In genomic region chr12:69161835-69162234, GRCh38 we compare ENCODE assay signal across 8 cellular contexts.
DNase-seq lines count a peak whose midpoint lies in the region; ATAC-seq, FAIRE-seq and TF ChIP-seq lines count a peak whose summit lies in the region.

No MANE protein-coding gene starts in this region.

- POLR2A ChIA-PET in activated B cell treated with CpG ODN at 0.5 μM for 24 hours (lab: Charles Lee) = no interaction called here

- H3K27ac Mint-ChIP-seq in activated B cell treated with CpG ODN at 0.5 μM for 24 hours = peak overlapping the region; percentile 48
- H3K27ac Mint-ChIP-seq in immature natural killer cell = no peak overlapping the region

- DNase-seq in NCI-H2196 (lab: John Stamatoyannopoulos, UW; ENCODE audit: unreplicated experiment) = peak; percentile 19
- DNase-seq in NCI-H2196 treated with DMSO at 0.1 percent for 48 hours (lab: John Stamatoyannopoulos, UW; ENCODE audit: unreplicated experiment) = no peak
- DNase-seq in activated B cell treated with CpG ODN at 0.5 μM for 24 hours = no peak
- peak; percentile 11 for DNase-seq in stimulated activated CD4-positive, alpha-beta T cell treated with anti-CD3 and anti-CD28 coated beads, Interleukin-12 subunit alpha, Interleukin-12 subunit beta, amount 100 ng/mL, for 4 hours
- DNase-seq in OCI-M2 (lab: John Stamatoyannopoulos, UW; ENCODE audit: unreplicated experiment) = no peak
- no peak for DNase-seq in D721Med (ENCODE audit: insufficient read length, low spot score)
- DNase-seq in immature natural killer cell = no peak

- H3K9me3 Mint-ChIP-seq in activated B cell treated with CpG ODN at 0.5 μM for 24 hours (no peaks in the 10 kb centered on the region), immature natural killer cell (no peaks in the 10 kb centered on the region)

- H3K27me3 Mint-ChIP-seq in activated B cell treated with CpG ODN at 0.5 μM for 24 hours (no peaks in the 10 kb centered on the region), immature natural killer cell (ENCODE audit: low read depth in 3 of 3) (peaks cover 0 to 5% (median 2%) of the 10 kb centered on the region in 3 donors)

- H3K4me3 Mint-ChIP-seq in activated B cell treated with CpG ODN at 0.5 μM for 24 hours = no peak overlapping the region
- no peak overlapping the region for H3K4me3 Mint-ChIP-seq in immature natural killer cell

- H3K36me3 Mint-ChIP-seq in activated B cell treated with CpG ODN at 0.5 μM for 24 hours (ENCODE audit: low read depth) (no peaks in the 10 kb centered on the region), immature natural killer cell (peaks cover 0 to 3% (median 0%) of the 10 kb centered on the region in 3 donors)

- CTCF ChIA-PET in activated B cell treated with CpG ODN at 0.5 μM for 24 hours (lab: Charles Lee) = interaction anchor here (1.2 kb wide), 1 partner anchor 9 kb away, joined by 3 read pairs; no protein-coding TSS in a partner anchor

- intact Hi-C loops in activated B cell treated with CpG ODN at 0.5 μM for 24 hours (cut with micrococcal nuclease) = no loop called here

- ATAC-seq in HG03135 (IDR thresholded peaks at IDR 0.05; ENCODE audit: unreplicated experiment) = peak; percentile 54
- ATAC-seq in activated B cell treated with CpG ODN at 0.5 μM for 24 hours (ENCODE audit: low read depth) = peak; percentile 47

- no peak for FAIRE-seq in D721Med (lab: Jason Lieb, UNC)

- TF ChIP-seq CTCF in activated B cell treated with CpG ODN at 0.5 μM for 24 hours (IDR thresholded peaks at IDR 0.05) (no peak), D721Med (IDR thresholded peaks at IDR 0.05; ENCODE audit: insufficient read depth, missing control alignments) (no peak)

- H3K4me1 Mint-ChIP-seq in activated B cell treated with CpG ODN at 0.5 μM for 24 hours (peaks cover 8% of the 10 kb centered on the region), immature natural killer cell (peaks cover 4 to 10% of the 10 kb centered on the region in 2 donors)

Comparison
In these comparisons a context has a peak if more than half of its experiments do, and no peak if none do; other contexts are left out.
1. DNase-seq: peak in NCI-H2196 (single experiment) and stimulated activated CD4-positive, alpha-beta T cell treated with anti-CD3 and anti-CD28 coated beads, Interleukin-12 subunit alpha, Interleukin-12 subunit beta, amount 100 ng/mL, for 4 hours (single experiment); none in NCI-H2196 treated with DMSO at 0.1 percent for 48 hours (single experiment), activated B cell treated with CpG ODN at 0.5 μM for 24 hours (single experiment), OCI-M2 (single experiment), D721Med (single experiment) and immature natural killer cell (0 of 3).